8 cellular contexts compared by ENCODE assay signal in the genomic region with DNA sequence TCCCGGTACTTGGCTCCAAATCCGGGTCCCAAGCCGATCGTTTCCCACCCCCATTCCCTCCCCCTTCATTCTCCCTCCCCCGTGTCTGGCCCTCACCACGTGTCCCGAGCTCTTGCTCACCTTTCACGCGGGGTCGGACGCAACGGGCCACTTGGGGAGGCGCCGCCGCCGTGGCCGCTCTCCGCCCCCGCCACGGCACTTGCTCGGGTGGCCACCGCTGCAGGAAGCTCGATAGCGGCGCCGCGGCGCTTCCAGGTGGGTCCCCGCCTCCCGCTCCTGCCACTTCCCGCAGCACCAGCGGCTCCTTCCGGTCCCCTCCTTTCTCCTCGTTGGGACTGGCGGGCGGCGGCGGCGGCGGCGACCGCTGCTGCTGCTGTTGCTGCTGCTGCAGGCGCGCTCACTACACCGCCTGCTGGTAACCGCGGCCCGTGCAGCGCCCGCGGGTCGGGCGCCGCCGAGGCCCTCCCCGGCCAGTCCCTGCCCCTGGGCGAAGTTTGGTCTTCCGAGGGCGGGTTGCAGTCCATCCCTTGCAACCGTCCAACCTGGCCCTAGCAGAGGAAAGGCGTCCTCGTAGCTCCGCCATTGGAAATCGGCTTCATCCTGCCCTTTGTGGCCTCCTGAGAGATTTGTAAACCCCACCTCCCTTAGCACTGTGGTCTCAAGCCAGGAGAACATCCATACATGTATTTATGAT. TPM values are rescaled to one million over a fixed set of nuclear protein-coding genes. Genes with fewer than 3 reads are reported as not detected.
DNase-seq lines count a peak whose midpoint lies in the region; ATAC-seq and TF ChIP-seq lines count a peak whose summit lies in the region.

No MANE protein-coding gene starts in this region.

- no peaks in the 10 kb centered on the region for H3K27me3 ChIP-seq in CD4-positive, alpha-beta memory T cell (ENCODE audit: insufficient read depth, low read length)
- H3K27me3 ChIP-seq in dorsolateral prefrontal cortex (no peaks in the 10 kb centered on the region), lower lobe of right lung (ENCODE audit: low read depth) (no peaks in the 10 kb centered on the region)

- H3K27me3 Mint-ChIP-seq in CD4-positive, alpha-beta memory T cell = no peaks in the 10 kb centered on the region

- H3K27ac Mint-ChIP-seq in CD4-positive, alpha-beta memory T cell = peak overlapping the region; percentile 93 to 98 (median 97)

- H3K4me3 ChIP-seq in CD4-positive, alpha-beta memory T cell (ENCODE audit: low read length in 2 of 2) = peak overlapping the region; percentile 17 to 81
- peak overlapping the region; percentile 52 to 98 (median 87) for H3K4me3 ChIP-seq in dorsolateral prefrontal cortex
- H3K4me3 ChIP-seq in lower lobe of right lung = peak overlapping the region; percentile 85

- H3K4me1 ChIP-seq in CD4-positive, alpha-beta memory T cell (ENCODE audit: insufficient read depth, low read length) = peaks cover 46% of the 10 kb centered on the region
- peaks cover 20% of the 10 kb centered on the region for H3K4me1 ChIP-seq in lower lobe of right lung

- peak; percentile 58 to 96 (median 88) for TF ChIP-seq CTCF in dorsolateral prefrontal cortex (IDR thresholded peaks at IDR 0.05 in 54 of 56, conservative IDR thresholded peaks at IDR 0.05 in 2 of 56; ENCODE audit: low read depth in 1 of 56, partially characterized antibody in 56 of 56)
- peak; percentile 95 for TF ChIP-seq CTCF in lower lobe of right lung (IDR thresholded peaks at IDR 0.05)

- CTCF ChIA-PET in CD4-positive, alpha-beta memory T cell (lab: Charles Lee; ENCODE audit: partially characterized antibody) = interaction anchor here (0.6 to 2.3 kb wide), 13 partner anchors 10 to 183 kb away, joined by 3 to 14 read pairs (median 3); a partner anchor contains a TSS

- DNase-seq in CD4-positive, alpha-beta memory T cell = peak; percentile 91 to 94 (median 92)
- DNase-seq in NCI-H748 treated with DMSO at 0.1 percent for 48 hours (lab: John Stamatoyannopoulos, UW) (peak; percentile 86), dorsolateral prefrontal cortex (peak; percentile 81 to 94 (median 90)), lower lobe of right lung (peak; percentile 95)
- DNase-seq in activated CD4-positive, alpha-beta T cell treated with anti-CD3 and anti-CD28 coated beads, Interleukin-2, amount 50 U/mL, for 48 hours = peak; percentile 91
- DNase-seq in stimulated activated CD4-positive, alpha-beta T cell treated with anti-CD3 and anti-CD28 coated beads, TNF-alpha, amount 100 ng/mL, for 1 hour (ENCODE audit: low read depth in 3 of 3, low spot score in 1 of 3) = peak; percentile 79 to 83 (median 82)

- POLR2A ChIA-PET in CD4-positive, alpha-beta memory T cell (lab: Charles Lee; ENCODE audit: partially characterized antibody) = interaction anchor here (0.7 to 3.0 kb wide), 14 partner anchors 9 to 464 kb away, joined by 3 to 31 read pairs (median 4); a partner anchor contains a TSS

- H3K36me3 Mint-ChIP-seq in CD4-positive, alpha-beta memory T cell = peaks cover 0 to 16% of the 10 kb centered on the region in 2 donors

- H3K36me3 ChIP-seq in CD4-positive, alpha-beta memory T cell (ENCODE audit: insufficient read depth, low read length) = no peaks in the 10 kb centered on the region
- no peaks in the 10 kb centered on the region for H3K36me3 ChIP-seq in lower lobe of right lung

- H3K27ac ChIP-seq in CD4-positive, alpha-beta memory T cell (ENCODE audit: low read depth, low read length) = peak overlapping the region; percentile 88
- H3K27ac ChIP-seq in dorsolateral prefrontal cortex (peak overlapping the region; percentile 83 to 100 (median 99)), lower lobe of right lung (peak overlapping the region; percentile 94)

- H3K9me3 Mint-ChIP-seq in CD4-positive, alpha-beta memory T cell = peaks cover 0 to 3% (median 0%) of the 10 kb centered on the region in 8 donors

- peaks cover 21 to 43% (median 32%) of the 10 kb centered on the region in 4 donors for H3K4me1 Mint-ChIP-seq in CD4-positive, alpha-beta memory T cell

- H3K4me3 Mint-ChIP-seq in CD4-positive, alpha-beta memory T cell = peak overlapping the region; percentile 85 to 95 (median 91)

- no peaks in the 10 kb centered on the region for H3K9me3 ChIP-seq in CD4-positive, alpha-beta memory T cell (ENCODE audit: control insufficient read depth in 1 of 2, low read length in 2 of 2)
- H3K9me3 ChIP-seq in lower lobe of right lung = no peaks in the 10 kb centered on the region

- ATAC-seq in GM19438 (IDR thresholded peaks at IDR 0.05; ENCODE audit: low read depth, unreplicated experiment) = peak; percentile 74
- peak; percentile 75 for ATAC-seq in HG03571 (IDR thresholded peaks at IDR 0.05; ENCODE audit: unreplicated experiment)
- peak; percentile 95 to 96 for ATAC-seq in lower lobe of right lung

- intact Hi-C loops in CD4-positive, alpha-beta memory T cell (cut with micrococcal nuclease) = loop anchor here (1.0 to 10.0 kb wide), 11 partner anchors 76 to 1958 kb away; a partner anchor contains a TSS
- intact Hi-C loops in dorsolateral prefrontal cortex (cut with DNase I) (loop anchor here (2.0 to 5.0 kb wide), 9 partner anchors 76 to 534 kb away; a partner anchor contains a TSS), lower lobe of right lung (cut with DNase I) (no loop called here)

RNA-seq across cellular contexts. Expression of a gene that starts 0.8 kb away (rescaled TPM):
- total RNA-seq in CD4-positive, alpha-beta memory T cell = 10 to 100 TPM; 64.6 to 65.5 TPM
- polyA plus RNA-seq in CD4-positive, alpha-beta memory T cell = 10 to 100 TPM; 22.9 to 39.8 TPM
- total RNA-seq in dorsolateral prefrontal cortex = 10 to 100 TPM; 52.5 to 90.5 (median 69.9) TPM
- total RNA-seq in lower lobe of right lung = 44.5 TPM

Comparison
In these comparisons a context has a peak if more than half of its experiments do, and no peak if none do; other contexts are left out.
1. Peak in every context shown above with its lines: DNase-seq, ATAC-seq, H3K4me3 ChIP-seq and H3K27ac ChIP-seq.